In genomic region chr1:16057314-16057915, GRCh38 we compare ENCODE assay signal across 2 cellular contexts. TPM values are rescaled to one million over a fixed set of nuclear protein-coding genes. Genes with fewer than 3 reads are reported as not detected.
"Had no signal": no experiment of that assay in that cellular context is flagged by ENCODE, and none has a peak within 500 bp of the region (broad histone marks: within the 10 kb centered on the region; RNA-seq: fewer than 3 reads in every experiment).

No MANE protein-coding gene starts in this region.

RNA-seq across cellular contexts. Expression of gene CLCNKB, which starts 13.8 kb away (rescaled TPM):
- total RNA-seq: SJSA1 had no signal

RNA-seq across cellular contexts. Expression of gene CLCNKA, which starts 35.6 kb away (rescaled TPM):
- total RNA-seq: NCI-H460, SJSA1 had no signal

RNA-seq across cellular contexts. Expression of gene HSPB7, which starts 39.6 kb away (rescaled TPM):
- total RNA-seq: NCI-H460, SJSA1 had no signal

RNA-seq across cellular contexts. Expression of gene SRARP, which starts 53.4 kb away (rescaled TPM):
- total RNA-seq: NCI-H460, SJSA1 had no signal
